7 cellular contexts compared by ENCODE assay signal in the genomic region with DNA sequence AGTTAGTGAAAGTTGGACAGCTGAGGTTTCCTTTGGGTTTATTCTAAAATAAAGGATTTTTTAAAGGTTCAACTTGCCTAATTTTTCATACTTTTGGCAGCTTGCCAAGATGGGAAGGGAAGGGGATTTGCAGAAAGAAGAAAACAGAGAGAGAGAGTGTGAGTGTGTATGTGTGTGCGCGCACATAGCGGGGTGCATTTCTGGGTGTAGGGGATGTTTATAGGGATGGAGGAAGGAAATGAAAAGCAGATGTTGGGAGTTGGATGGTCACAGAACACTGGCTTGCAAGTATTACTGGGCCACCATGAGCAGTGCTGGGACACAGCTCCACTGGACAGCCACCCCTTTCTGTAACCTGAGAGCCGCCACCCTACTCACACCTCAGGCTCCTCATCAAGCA.
DNase-seq lines count a peak whose midpoint lies in the region; ATAC-seq, FAIRE-seq and TF ChIP-seq lines count a peak whose summit lies in the region.
"Not testable (repeated sequence)": the region's sequence is repeated elsewhere in the genome, so short reads cannot be mapped to it uniquely, and the experiment has no call there.

No MANE protein-coding gene starts in this region.

- H3K4me3 ChIP-seq in DOHH2 (ENCODE audit: low read length); LNCaP clone FGC (ENCODE audit: low read depth, low read length); GM12878; right cardiac atrium (ENCODE audit: low read length): not testable (repeated sequence)

- not testable (repeated sequence) for H3K27me3 ChIP-seq in DOHH2 (ENCODE audit: control insufficient read depth, low read length); GM12878 (replicated peaks in 1 of 2; ENCODE audit: control insufficient read depth in 2 of 2, insufficient read depth in 2 of 2, low read length in 1 of 2); right cardiac atrium (ENCODE audit: control insufficient read depth, insufficient read depth)

- 64% methylated on average over 3 of the region's 4 CpGs for WGBS in GM12878 (ENCODE audit: insufficient coverage, insufficient replicate concordance, low lambda C conversion rate, missing lambda C conversion rate)
- 89% methylated on average over 3 of the region's 4 CpGs for WGBS in right cardiac atrium

- not testable (repeated sequence) for DNase-seq in LNCaP clone FGC (ENCODE audit: low read depth); GM12878 (ENCODE audit: low read depth, low spot score)
- peak; percentile 29 for DNase-seq in RPMI7951 (ENCODE audit: low read depth)
- DNase-seq in right cardiac atrium, result peak in 1 of 3 donors; percentile 54
- peak; percentile 1 for DNase-seq in myocyte (ENCODE audit: low read depth)

- not testable (repeated sequence) for H3F3A ChIP-seq in DOHH2 (ENCODE audit: control insufficient read depth, insufficient read depth)

- not testable (repeated sequence) for H3K27ac ChIP-seq in DOHH2 (ENCODE audit: low read depth, low read length); GM12878 (ENCODE audit: control insufficient read depth, insufficient read depth); right cardiac atrium (ENCODE audit: low read length)

- CTCF ChIA-PET in GM12878 (lab: Yijun Ruan, JAX), result not testable (repeated sequence)

- TF ChIP-seq RAD21 in GM12878 (IDR thresholded peaks at IDR 0.05; ENCODE audit: insufficient read depth, low read depth, low read length), result not testable (repeated sequence)

- FAIRE-seq in GM12878 (lab: Jason Lieb, UNC), result not testable (repeated sequence)

- RAD21 ChIA-PET in GM12878 (lab: Charles Lee; ENCODE audit: unreplicated experiment), result not testable (repeated sequence)

- H3K9me2 ChIP-seq in DOHH2 (replicated peaks; ENCODE audit: control insufficient read depth, low read length), result not testable (repeated sequence)

- TF ChIP-seq POLR2A in GM12878 (IDR thresholded peaks at IDR 0.05; ENCODE audit: low read depth, low read length), result not testable (repeated sequence)

- not testable (repeated sequence) for H3K4me3 Mint-ChIP-seq in stimulated activated memory B cell treated with anti-CD40 and anti-IgM and Interleukin-4, amounts not matched to agents 10 μg/mL and 1 μg/mL and 100 μg/mL, for 72 hours

- not testable (repeated sequence) for TF ChIP-seq CTCF in DOHH2 (IDR thresholded peaks at IDR 0.05; ENCODE audit: low read depth, low read length, poor library complexity, severe bottlenecking); GM12878 (IDR thresholded peaks at IDR 0.05 in 2 of 3, conservative IDR thresholded peaks at IDR 0.05 in 1 of 3; ENCODE audit: control insufficient read depth in 2 of 3, extremely low read depth in 1 of 3, insufficient read depth in 1 of 3, low read depth in 3 of 3, low read length in 3 of 3)
- 0 out of 2 replicates have a peak, but pooled peaks have one; percentile 3 for TF ChIP-seq CTCF in LNCaP clone FGC (IDR thresholded peaks at IDR 0.05; ENCODE audit: control insufficient read depth, extremely low read depth, insufficient read depth)

- not testable (repeated sequence) for H3K36me3 Mint-ChIP-seq in stimulated activated memory B cell treated with anti-CD40 and anti-IgM and Interleukin-4, amounts not matched to agents 10 μg/mL and 1 μg/mL and 100 μg/mL, for 72 hours

- not testable (repeated sequence) for BruUV-seq in GM12878 (replicated peaks; lab: Mats Ljungman, UMichigan)

- POLR2A ChIA-PET in GM12878 (lab: Charles Lee), result not testable (repeated sequence)

- SMC1A ChIA-PET in GM12878 (lab: Charles Lee; ENCODE audit: uncharacterized antibody, unreplicated experiment), result not testable (repeated sequence)

- H3K4me1 Mint-ChIP-seq in stimulated activated memory B cell treated with anti-CD40 and anti-IgM and Interleukin-4, amounts not matched to agents 10 μg/mL and 1 μg/mL and 100 μg/mL, for 72 hours, result not testable (repeated sequence)

- not testable (repeated sequence) for H3K27ac Mint-ChIP-seq in stimulated activated memory B cell treated with anti-CD40 and anti-IgM and Interleukin-4, amounts not matched to agents 10 μg/mL and 1 μg/mL and 100 μg/mL, for 72 hours

- H3K79me2 ChIP-seq in DOHH2 (ENCODE audit: control insufficient read depth, low read length); GM12878 (ENCODE audit: control insufficient read depth, insufficient read depth, low read length): not testable (repeated sequence)

- H3K36me3 ChIP-seq in DOHH2 (ENCODE audit: control insufficient read depth, low read length); GM12878 (ENCODE audit: control insufficient read depth in 2 of 2, insufficient read depth in 2 of 2, low read length in 1 of 2): not testable (repeated sequence)

- not testable (repeated sequence) for H3K9me3 Mint-ChIP-seq in stimulated activated memory B cell treated with anti-CD40 and anti-IgM and Interleukin-4, amounts not matched to agents 10 μg/mL and 1 μg/mL and 100 μg/mL, for 72 hours

- not testable (repeated sequence) for H2AFZ ChIP-seq in GM12878 (ENCODE audit: control insufficient read depth, low read depth, low read length)

- in situ Hi-C loops in GM12878 (cut with MboI), result loop anchor here (10.0 kb wide), 1 partner anchor 61 kb away; no protein-coding TSS in a partner anchor

- not testable (repeated sequence) for H3K4me1 ChIP-seq in DOHH2 (ENCODE audit: control insufficient read depth, low read length); GM12878 (ENCODE audit: control insufficient read depth, insufficient read depth, low read length); right cardiac atrium (ENCODE audit: control insufficient read depth, insufficient read depth, low read length)

- not testable (repeated sequence) for TF ChIP-seq EP300 in GM12878 (IDR thresholded peaks at IDR 0.05; ENCODE audit: borderline replicate concordance in 1 of 2, control insufficient read depth in 1 of 2, low read depth in 2 of 2, low read length in 2 of 2)

- H3K27me3 Mint-ChIP-seq in stimulated activated memory B cell treated with anti-CD40 and anti-IgM and Interleukin-4, amounts not matched to agents 10 μg/mL and 1 μg/mL and 100 μg/mL, for 72 hours, result not testable (repeated sequence)

- H3K9ac ChIP-seq in GM12878 (ENCODE audit: control insufficient read depth, insufficient read depth, low read length), result not testable (repeated sequence)

- ATAC-seq in GM12878, result peak; percentile 42; the same call in 2 of the 3 replicates
- ATAC-seq in right cardiac atrium, result peak; percentile 37 to 51
- peak; percentile 49 for ATAC-seq in stimulated activated memory B cell treated with anti-CD40 and anti-IgM and Interleukin-4, amounts not matched to agents 10 μg/mL and 1 μg/mL and 100 μg/mL, for 72 hours

- H3K4me2 ChIP-seq in DOHH2 (ENCODE audit: low read length), result peak overlapping the region; percentile 11
- H3K4me2 ChIP-seq in GM12878 (ENCODE audit: control insufficient read depth, insufficient read depth), result not testable (repeated sequence)

- not testable (repeated sequence) for H3K9me3 ChIP-seq in DOHH2 (ENCODE audit: control insufficient read depth, insufficient read depth, low read length); GM12878 (replicated peaks; ENCODE audit: control insufficient read depth, insufficient read depth, low read length); right cardiac atrium (ENCODE audit: control insufficient read depth, low read length)

- not testable (repeated sequence) for H4K20me1 ChIP-seq in DOHH2 (ENCODE audit: control insufficient read depth, insufficient read depth, low read depth, low read length); GM12878 (ENCODE audit: control insufficient read depth, insufficient read depth)

- intact Hi-C loops in GM12878 (cut with micrococcal nuclease; ENCODE audit: unreplicated experiment); right cardiac atrium (cut with DNase I): not testable (repeated sequence)

TF ChIP-seq in GM12878, 131 proteins besides CTCF, POLR2A, EP300 and RAD21:
- TF ChIP-seq SMAD1 (IDR thresholded peaks at IDR 0.05; ENCODE audit: low read depth, partially characterized antibody), result peak; percentile 66
TF ChIP-seq in GM12878: peak in this region for 1; not testable (repeated sequence) for 130.
